Comparison of ENCODE assay signal across 22 cellular contexts in genomic region chr15:72242775-72243370, GRCh38. TPM values are rescaled to one million over a fixed set of nuclear protein-coding genes. Genes with fewer than 3 reads are reported as not detected.
DNase-seq lines count a peak whose midpoint lies in the region; ATAC-seq and TF ChIP-seq lines count a peak whose summit lies in the region.
"Had no signal": no experiment of that assay in that cellular context is flagged by ENCODE, and none has a peak within 500 bp of the region (broad histone marks: within the 10 kb centered on the region; RNA-seq: fewer than 3 reads in every experiment).

No MANE protein-coding gene starts in this region.

- DNase-seq in MCF 10A (ENCODE audit: unreplicated experiment) (no peak), breast epithelium (ENCODE audit: low spot score in 2 of 2) (no peak), WERI-Rb-1 (peak; percentile 55), endothelial cell (ENCODE audit: low spot score) (no peak), Kasumi-1 (lab: John Stamatoyannopoulos, UW) (no peak), SHP77 (lab: John Stamatoyannopoulos, UW) (no peak), DMS79 (lab: John Stamatoyannopoulos, UW) (no peak)
- DNase-seq: activated CD8-positive, alpha-beta memory T cell treated with anti-CD3 and anti-CD28 coated beads for 24 hours; amniotic stem cell; DMS 273 treated with DMSO at 0.1 percent for 48 hours; left lung; NCI-H1048; NCI-H187; NCI-H69; sigmoid colon; stimulated activated CD8-positive, alpha-beta memory T cell treated with anti-CD3 and anti-CD28 coated beads, Interleukin-4, amount 100 ng/mL, for 48 hours; T1000 had no signal

- H3K27me3 Mint-ChIP-seq in MCF 10A (ENCODE audit: insufficient read depth, unreplicated experiment): no peaks in the 10 kb centered on the region
- H3K27me3 Mint-ChIP-seq in endothelial cell (ENCODE audit: unreplicated experiment): peaks cover 6% of the 10 kb centered on the region

- H3K4me3 ChIP-seq in breast epithelium (no peak overlapping the region), WERI-Rb-1 (ENCODE audit: low read depth, low read length) (no peak overlapping the region; the same call in 1 of the 2 replicates)
- H3K4me3 ChIP-seq: BLaER1 treated with 17β-estradiol and CSF1 and Interleukin-3, amounts not matched to agents 10 nM and 100 nM; cardiac muscle cell; left lung; sigmoid colon had no signal

- no peak for TF ChIP-seq POLR2A in breast epithelium (IDR thresholded peaks at IDR 0.05)

- POLR2A ChIA-PET in MCF 10A (lab: Yijun Ruan, JAX): interaction anchor here (0.7 to 1.8 kb wide), 3 partner anchors 12 to 40 kb away, joined by 3 to 6 read pairs (median 3); partner anchors contain the start of gene PKM

- no peak for TF ChIP-seq CTCF in MCF 10A (IDR thresholded peaks at IDR 0.05; ENCODE audit: unreplicated experiment)
- TF ChIP-seq CTCF in breast epithelium (IDR thresholded peaks at IDR 0.05): no peak
- TF ChIP-seq CTCF in WERI-Rb-1 (IDR thresholded peaks at IDR 0.05; ENCODE audit: low read depth, low read length): no peak
- no peak for TF ChIP-seq CTCF in endothelial cell (IDR thresholded peaks at IDR 0.05; ENCODE audit: unreplicated experiment)

- H3K4me3 Mint-ChIP-seq in MCF 10A (ENCODE audit: unreplicated experiment) (no peak overlapping the region), endothelial cell (ENCODE audit: unreplicated experiment) (peak overlapping the region; percentile 7)

- H3K27ac ChIP-seq in breast epithelium (no peak overlapping the region), WERI-Rb-1 (peak overlapping the region; percentile 77)
- H3K27ac ChIP-seq: BLaER1 treated with 17β-estradiol and CSF1 and Interleukin-3, amounts not matched to agents 10 nM and 100 nM; cardiac muscle cell; KMS-11; left lung; sigmoid colon had no signal

- peaks cover 54% of the 10 kb centered on the region for H3K36me3 Mint-ChIP-seq in MCF 10A (ENCODE audit: insufficient read depth, unreplicated experiment)
- peaks cover 43% of the 10 kb centered on the region for H3K36me3 Mint-ChIP-seq in endothelial cell (ENCODE audit: low read depth, unreplicated experiment)

- BruUV-seq in MCF 10A (replicated peaks; lab: Mats Ljungman, UMichigan): no TSS peak

- H3K9me3 Mint-ChIP-seq in MCF 10A (ENCODE audit: unreplicated experiment): no peaks in the 10 kb centered on the region
- H3K9me3 Mint-ChIP-seq in endothelial cell (ENCODE audit: unreplicated experiment): no peaks in the 10 kb centered on the region

- CTCF ChIA-PET in MCF 10A (lab: Yijun Ruan, JAX): interaction anchor here (0.8 to 1.2 kb wide), 2 partner anchors 18 to 43 kb away, joined by 3 read pairs; no protein-coding TSS in a partner anchor

- H3K27ac Mint-ChIP-seq in MCF 10A (ENCODE audit: low read depth, unreplicated experiment) (peak overlapping the region; percentile 43), endothelial cell (ENCODE audit: unreplicated experiment) (peak overlapping the region; percentile 6)

- H3K9me3 ChIP-seq in breast epithelium: no peaks in the 10 kb centered on the region
- H3K9me3 ChIP-seq in WERI-Rb-1 (ENCODE audit: severe bottlenecking): no peaks in the 10 kb centered on the region
- H3K9me3 ChIP-seq: BLaER1 treated with 17β-estradiol and CSF1 and Interleukin-3, amounts not matched to agents 10 nM and 100 nM; left lung; sigmoid colon had no signal

- intact Hi-C loops in MCF 10A (cut with micrococcal nuclease): no loop called here
- intact Hi-C loops in breast epithelium (cut with DNase I; ENCODE audit: low total_unique reads): no loop called here

- H3K36me3 ChIP-seq in breast epithelium: no peaks in the 10 kb centered on the region
- peaks cover 73% of the 10 kb centered on the region for H3K36me3 ChIP-seq in WERI-Rb-1

- ATAC-seq in GM19395 (IDR thresholded peaks at IDR 0.05; ENCODE audit: unreplicated experiment): no peak
- ATAC-seq: left lung had no signal

- H3K4me1 ChIP-seq in breast epithelium: no peaks in the 10 kb centered on the region

- H3K27me3 ChIP-seq in breast epithelium (no peaks in the 10 kb centered on the region), WERI-Rb-1 (ENCODE audit: insufficient read depth, low read depth, severe bottlenecking) (no peaks in the 10 kb centered on the region)
- H3K27me3 ChIP-seq: BLaER1 treated with 17β-estradiol and CSF1 and Interleukin-3, amounts not matched to agents 10 nM and 100 nM; cardiac muscle cell; left lung; sigmoid colon had no signal

- no peaks in the 10 kb centered on the region for H3K4me1 Mint-ChIP-seq in MCF 10A (ENCODE audit: insufficient read depth, unreplicated experiment)
- no peaks in the 10 kb centered on the region for H3K4me1 Mint-ChIP-seq in endothelial cell (ENCODE audit: unreplicated experiment)

RNA-seq across cellular contexts. Expression of gene PKM, which starts 11.9 kb away (rescaled TPM):
- total RNA-seq in MCF 10A (2022) (612 and 828 TPM in 2 replicates), breast epithelium (100 to 1,000 TPM; 212 to 476 (median 367) TPM), endothelial cell (ENCODE audit: unreplicated experiment) (604 TPM)

RNA-seq across cellular contexts. Expression of gene PARP6, which starts 29.5 kb away (rescaled TPM):
- total RNA-seq in MCF 10A (2022) (117 TPM in 2 replicates), breast epithelium (10 to 100 TPM; 63.9 to 90.4 (median 65.8) TPM), endothelial cell (ENCODE audit: unreplicated experiment) (77.4 TPM)

RNA-seq across cellular contexts. Expression of gene GRAMD2A, which starts 45.3 kb away (rescaled TPM):
- 0.42 and 0.93 TPM in 2 replicates for total RNA-seq in MCF 10A (2022)
- total RNA-seq in breast epithelium: 10 to 100 TPM in 2 of 3 donors, under 1 TPM in 1; 0.16 to 52.5 (median 18.7) TPM
- total RNA-seq in endothelial cell (ENCODE audit: unreplicated experiment): 0.31 TPM
- total RNA-seq: HT1080 had no signal
